8 cellular contexts compared by ENCODE assay signal in genomic region chr6:118581489-118581959, GRCh38. TPM values are rescaled to one million over a fixed set of nuclear protein-coding genes. Genes with fewer than 3 reads are reported as not detected.
DNase-seq lines count a peak whose midpoint lies in the region; ATAC-seq and TF ChIP-seq lines count a peak whose summit lies in the region.

No MANE protein-coding gene starts in this region.

- H4K8ac ChIP-seq in mesenchymal stem cell (ENCODE audit: low read length): no peak overlapping the region

- H3K4me2 ChIP-seq in mammary epithelial cell (ENCODE audit: insufficient read depth, low read depth, low read length): no peak overlapping the region
- no peak overlapping the region for H3K4me2 ChIP-seq in mesenchymal stem cell (ENCODE audit: low read length, poor library complexity, severe bottlenecking)

- H2BK12ac ChIP-seq in mesenchymal stem cell (ENCODE audit: low read length in 2 of 2): no peak overlapping the region

- H3K27ac ChIP-seq in mammary epithelial cell (ENCODE audit: insufficient read depth, low read depth, low read length): no peak overlapping the region
- H3K27ac ChIP-seq in mesenchymal stem cell (ENCODE audit: low read length, poor library complexity, severe bottlenecking): no peak overlapping the region

- BruUV-seq in mammary epithelial cell (replicated peaks; lab: Mats Ljungman, UMichigan): no TSS peak

- H4K91ac ChIP-seq in mesenchymal stem cell (ENCODE audit: low read length): no peak overlapping the region

- no peak overlapping the region for H3K14ac ChIP-seq in mesenchymal stem cell (ENCODE audit: low read length in 2 of 2)

- H3K9ac ChIP-seq in mammary epithelial cell (ENCODE audit: insufficient read depth, low read length) (no peak overlapping the region), mesenchymal stem cell (ENCODE audit: low read length) (peak overlapping the region; percentile 69)

- H3K79me2 ChIP-seq in mammary epithelial cell (ENCODE audit: insufficient read depth, low read length): peaks cover 75% of the 10 kb centered on the region

- peak overlapping the region in 1 of 2 experiments; percentile 73 for H3K18ac ChIP-seq in mesenchymal stem cell (ENCODE audit: low read depth in 1 of 2, low read length in 2 of 2)

- no peak overlapping the region for H3K23ac ChIP-seq in mesenchymal stem cell (ENCODE audit: low read length in 2 of 2)

- H4K20me1 ChIP-seq in mammary epithelial cell (ENCODE audit: insufficient read depth, low read length): no peaks in the 10 kb centered on the region

- TF ChIP-seq CTCF in mammary epithelial cell (conservative IDR thresholded peaks at IDR 0.05 in 1 of 2, IDR thresholded peaks at IDR 0.05 in 1 of 2; ENCODE audit: extremely low read depth in 1 of 2, insufficient read depth in 1 of 2, low read depth in 1 of 2, low read length in 2 of 2): no peak

- H3K36me3 ChIP-seq in mammary epithelial cell (ENCODE audit: insufficient read depth, low read length): no peaks in the 10 kb centered on the region
- H3K36me3 ChIP-seq in mesenchymal stem cell (ENCODE audit: control insufficient read depth in 1 of 2, insufficient read depth in 2 of 2, low read depth in 1 of 2, low read length in 2 of 2): no peaks in the 10 kb centered on the region

- H3K9me3 ChIP-seq in mammary epithelial cell (replicated peaks; ENCODE audit: insufficient read depth, low read length) (peaks cover 12% of the 10 kb centered on the region), mesenchymal stem cell (ENCODE audit: control insufficient read depth, low read length) (peaks cover 16% of the 10 kb centered on the region)

- no peak overlapping the region for H2BK15ac ChIP-seq in mesenchymal stem cell (ENCODE audit: low read depth, poor library complexity, severe bottlenecking)

- H2AFZ ChIP-seq in mammary epithelial cell (ENCODE audit: low read depth, low read length) (no peak overlapping the region), mesenchymal stem cell (ENCODE audit: low read depth, low read length) (no peak overlapping the region)

- intact Hi-C loops in mammary epithelial cell (cut with micrococcal nuclease): loop anchor here (1.0 to 5.0 kb wide), 2 partner anchors 196 to 297 kb away; no protein-coding TSS in a partner anchor

- dilution Hi-C loops in mammary epithelial cell (cut with HindIII; ENCODE audit: low sequenced_read_pairs): no loop called here

- no peaks in the 10 kb centered on the region for H3K27me3 ChIP-seq in mammary epithelial cell (ENCODE audit: insufficient read depth, low read length)
- no peaks in the 10 kb centered on the region for H3K27me3 ChIP-seq in mesenchymal stem cell (ENCODE audit: control insufficient read depth in 1 of 2, insufficient read depth in 1 of 2, low read length in 2 of 2)

- in situ Hi-C loops in mammary epithelial cell (cut with MboI; ENCODE audit: low sequenced_read_pairs in 2 of 2): loop anchor here in 1 of 2 donors (10.0 kb wide), 1 partner anchor 297 kb away; no protein-coding TSS in a partner anchor

- H3K4me3 ChIP-seq in mammary epithelial cell (replicated peaks in 1 of 3; ENCODE audit: insufficient read depth in 1 of 3, low read depth in 2 of 3, low read length in 3 of 3) (no peak overlapping the region), mesenchymal stem cell (ENCODE audit: insufficient read depth in 1 of 2, low read depth in 1 of 2, low read length in 2 of 2) (peak overlapping the region in 1 of 2 experiments; percentile 14)

- H2AK5ac ChIP-seq in mesenchymal stem cell (ENCODE audit: low read length, severe bottlenecking): no peak overlapping the region

- H2BK5ac ChIP-seq in mesenchymal stem cell (ENCODE audit: low read depth, low read length, poor library complexity, severe bottlenecking): no peak overlapping the region

- no peak overlapping the region for H3K4ac ChIP-seq in mesenchymal stem cell (ENCODE audit: low read depth in 1 of 2, low read length in 2 of 2)

- ATAC-seq in SK-N-SH treated with all-trans-retinoic acid at 6 μM for 48 hours (no peak), GM18867 (IDR thresholded peaks at IDR 0.05; ENCODE audit: unreplicated experiment) (no peak)

- DNase-seq in AG08395 (ENCODE audit: low spot score): peak; percentile 71
- peak; percentile 56 for DNase-seq in LHCN-M2 (ENCODE audit: low read depth)
- peak; percentile 31 for DNase-seq in mammary epithelial cell
- peak; percentile 86 for DNase-seq in mesenchymal stem cell
- DNase-seq in retina: no peak
- DNase-seq in iPS-NIHi7 (ENCODE audit: extremely low spot score): no peak

- H3K4me1 ChIP-seq in mammary epithelial cell (ENCODE audit: insufficient read depth, low read length): peaks cover 6% of the 10 kb centered on the region
- peaks cover 3% of the 10 kb centered on the region for H3K4me1 ChIP-seq in mesenchymal stem cell (ENCODE audit: control insufficient read depth, insufficient read depth, low read depth, low read length)

- H2BK120ac ChIP-seq in mesenchymal stem cell (ENCODE audit: low read depth, low read length): no peak overlapping the region

- CTCF ChIA-PET in mammary epithelial cell (lab: Charles Lee; ENCODE audit: low non-redundant PET): no interaction called here

- WGBS in mammary epithelial cell (ENCODE audit: low coverage, missing lambda C conversion rate): 85% methylated on average over 5 of the region's 5 CpGs
- 62% methylated on average over 5 of the region's 5 CpGs for WGBS in mesenchymal stem cell

- H3K79me1 ChIP-seq in mesenchymal stem cell (replicated peaks; ENCODE audit: low read length, poor library complexity, severe bottlenecking): peaks cover 53% of the 10 kb centered on the region

TF ChIP-seq in SK-N-SH treated with all-trans-retinoic acid at 6 μM for 48 hours, 23 proteins besides CTCF, POLR2A, EP300 and RAD21:
- TF ChIP-seq ARNTL (CRISPR knock-in tag; IDR thresholded peaks at IDR 0.05; ENCODE audit: borderline replicate concordance, low read depth) (no peak), GLIS3 (CRISPR knock-in tag; IDR thresholded peaks at IDR 0.05) (no peak), TCF4 (CRISPR knock-in tag; IDR thresholded peaks at IDR 0.05; ENCODE audit: borderline replicate concordance) (no peak)
TF ChIP-seq in SK-N-SH treated with all-trans-retinoic acid at 6 μM for 48 hours: peak in this region for 0.

RNA-seq across cellular contexts. Expression of gene PLN, which starts 33.4 kb away (rescaled TPM):
- total RNA-seq in LHCN-M2 (2014; rRNA removed): not detected in 2 replicates
- polyA plus RNA-seq in LHCN-M2 (2012): 0.02 TPM
- not detected for total RNA-seq in mammary epithelial cell
- not detected for polyA plus RNA-seq in mammary epithelial cell
- polyA minus RNA-seq in mammary epithelial cell: not detected
- polyA plus RNA-seq in mesenchymal stem cell (2013, experiment 1 of 2): 6.9 TPM
- 6.7 TPM for polyA plus RNA-seq in mesenchymal stem cell (2013, experiment 2 of 2)

Comparison
In these comparisons a context has a peak if more than half of its experiments do, and no peak if none do; other contexts are left out.
1. DNase-seq: peak in AG08395 (single experiment), LHCN-M2 (single experiment), mammary epithelial cell (single experiment) and mesenchymal stem cell (single experiment); none in retina (single experiment) and iPS-NIHi7 (single experiment).